ENCODE assay signal across 11 cellular contexts in genomic region chr16:85463228-85463611, GRCh38.
DNase-seq lines count a peak whose midpoint lies in the region; ATAC-seq lines count a peak whose summit lies in the region.
"Had no signal": no experiment of that assay in that cellular context is flagged by ENCODE, and none has a peak within 500 bp of the region (broad histone marks: within the 10 kb centered on the region; RNA-seq: fewer than 3 reads in every experiment).

No MANE protein-coding gene starts in this region.

- H3K4me3 ChIP-seq in NT2/D1 (ENCODE audit: insufficient read length, low read depth) (peak overlapping the region; percentile 22), right cardiac atrium (ENCODE audit: low read length) (peak overlapping the region; percentile 40)

- DNase-seq in DMS53 (lab: John Stamatoyannopoulos, UW), result peak; percentile 69
- DNase-seq in DMS53 treated with DMSO at 0.1 percent for 48 hours (lab: John Stamatoyannopoulos, UW; ENCODE audit: unreplicated experiment), result no peak
- no peak for DNase-seq in NT2/D1 (ENCODE audit: low read depth, low spot score)
- peak in 1 of 3 donors; percentile 72 for DNase-seq in right cardiac atrium
- no peak for DNase-seq in GM19238 (ENCODE audit: insufficient read length, low spot score)
- DNase-seq in NCI-H2081 treated with DMSO at 0.1 percent for 48 hours (lab: John Stamatoyannopoulos, UW), result no peak
- DNase-seq in cerebellar cortex (ENCODE audit: low spot score), result no peak

- no peak overlapping the region for H3K4me3 Mint-ChIP-seq in stimulated activated memory B cell treated with anti-CD40 and anti-IgM and Interleukin-4, amounts not matched to agents 10 μg/mL and 1 μg/mL and 100 μg/mL, for 72 hours
- H3K4me3 Mint-ChIP-seq: T-helper 2 cell treated with Interferon-gamma antibody and Interleukin-4, amounts not matched to agents 5 μg/mL and 100 μg/mL, for 36 hours had no signal

- no peaks in the 10 kb centered on the region for H3K36me3 ChIP-seq in NT2/D1 (ENCODE audit: insufficient read depth, insufficient read length, low read length)
- H3K36me3 ChIP-seq: neutrophil had no signal

- intact Hi-C loops in right cardiac atrium (cut with DNase I), result no loop called here

- no peaks in the 10 kb centered on the region for H3K9me3 Mint-ChIP-seq in stimulated activated memory B cell treated with anti-CD40 and anti-IgM and Interleukin-4, amounts not matched to agents 10 μg/mL and 1 μg/mL and 100 μg/mL, for 72 hours
- H3K9me3 Mint-ChIP-seq: activated T-helper 2 cell treated with anti-CD3 and anti-CD28 coated beads, Interferon-gamma antibody, Interleukin-2, Interleukin-4, amounts not matched to agents 10 μg/mL and 5 μg/mL and 100 μg/mL, durations not matched to agents 14 hours and 24 hours and 36 hours; T-helper 2 cell treated with Interferon-gamma antibody and Interleukin-4, amounts not matched to agents 5 μg/mL and 100 μg/mL, for 36 hours had no signal

- no peak for ATAC-seq in right cardiac atrium
- peak; percentile 10 for ATAC-seq in stimulated activated memory B cell treated with anti-CD40 and anti-IgM and Interleukin-4, amounts not matched to agents 10 μg/mL and 1 μg/mL and 100 μg/mL, for 72 hours

- peak overlapping the region; percentile 32 for H3K27ac ChIP-seq in right cardiac atrium (ENCODE audit: low read length)
- H3K27ac ChIP-seq: neutrophil had no signal

- WGBS in right cardiac atrium, result 33% methylated on average over 17 of the region's 17 CpGs

- peak overlapping the region; percentile 52 for H3K9ac ChIP-seq in NT2/D1 (ENCODE audit: insufficient read length, low read depth)

- peaks cover 92% of the 10 kb centered on the region for H3K27me3 Mint-ChIP-seq in stimulated activated memory B cell treated with anti-CD40 and anti-IgM and Interleukin-4, amounts not matched to agents 10 μg/mL and 1 μg/mL and 100 μg/mL, for 72 hours

- no peaks in the 10 kb centered on the region for H3K36me3 Mint-ChIP-seq in stimulated activated memory B cell treated with anti-CD40 and anti-IgM and Interleukin-4, amounts not matched to agents 10 μg/mL and 1 μg/mL and 100 μg/mL, for 72 hours

- H3K9me3 ChIP-seq in NT2/D1 (ENCODE audit: insufficient read depth, low read length), result no peaks in the 10 kb centered on the region
- H3K9me3 ChIP-seq in right cardiac atrium (ENCODE audit: control insufficient read depth, low read length), result no peaks in the 10 kb centered on the region
- H3K9me3 ChIP-seq: neutrophil had no signal

- H3K4me1 ChIP-seq in NT2/D1 (ENCODE audit: insufficient read depth, insufficient read length), result peaks cover 50% of the 10 kb centered on the region
- peaks cover 38% of the 10 kb centered on the region for H3K4me1 ChIP-seq in right cardiac atrium (ENCODE audit: control insufficient read depth, insufficient read depth, low read length)

- H3K27ac Mint-ChIP-seq in stimulated activated memory B cell treated with anti-CD40 and anti-IgM and Interleukin-4, amounts not matched to agents 10 μg/mL and 1 μg/mL and 100 μg/mL, for 72 hours, result no peak overlapping the region
- H3K27ac Mint-ChIP-seq: activated T-helper 2 cell treated with anti-CD3 and anti-CD28 coated beads, Interferon-gamma antibody, Interleukin-2, Interleukin-4, amounts not matched to agents 10 μg/mL and 5 μg/mL and 100 μg/mL, durations not matched to agents 14 hours and 24 hours and 36 hours; T-helper 2 cell treated with Interferon-gamma antibody and Interleukin-4, amounts not matched to agents 5 μg/mL and 100 μg/mL, for 36 hours had no signal

- peaks cover 42% of the 10 kb centered on the region for H3K27me3 ChIP-seq in NT2/D1 (ENCODE audit: insufficient read depth, insufficient read length)
- no peaks in the 10 kb centered on the region for H3K27me3 ChIP-seq in right cardiac atrium (ENCODE audit: control insufficient read depth, insufficient read depth)

- H3K4me1 Mint-ChIP-seq in stimulated activated memory B cell treated with anti-CD40 and anti-IgM and Interleukin-4, amounts not matched to agents 10 μg/mL and 1 μg/mL and 100 μg/mL, for 72 hours, result peaks cover 15% of the 10 kb centered on the region
